In genomic region chr2:38598991-38599295, GRCh38 we compare ENCODE assay signal across 10 cellular contexts. TPM values are rescaled to one million over a fixed set of nuclear protein-coding genes. Genes with fewer than 3 reads are reported as not detected.
DNase-seq lines count a peak whose midpoint lies in the region; ATAC-seq, FAIRE-seq and TF ChIP-seq lines count a peak whose summit lies in the region.
"Had no signal": no experiment of that assay in that cellular context is flagged by ENCODE, and none has a peak within 500 bp of the region (broad histone marks: within the 10 kb centered on the region; RNA-seq: fewer than 3 reads in every experiment).

No MANE protein-coding gene starts in this region.

- POLR2A ChIA-PET in A549 (lab: Yijun Ruan, JAX), result interaction anchor here (2.8 kb wide), 1 partner anchor 152 kb away, joined by 17 read pairs; the partner anchor contains the start of gene SRSF7

- no peaks in the 10 kb centered on the region for H3K36me3 ChIP-seq in ES-I3 (ENCODE audit: insufficient read depth, low read length)
- no peaks in the 10 kb centered on the region for H3K36me3 ChIP-seq in left lung

- WGBS in A549 (ENCODE audit: missing lambda C conversion rate), result 15% methylated on average over 1 of the region's 1 CpG

- DNase-seq in A549 (ENCODE audit: low read depth in 1 of 2, low spot score in 1 of 2) (no peak), left lung (no peak), urothelium cell line (ENCODE audit: low spot score) (no peak)
- DNase-seq in activated T-helper 2 cell treated with anti-CD3 and anti-CD28 coated beads, Interferon-gamma antibody, Interleukin-2, Interleukin-4, amounts not matched to agents 10 μg/mL and 5 μg/mL and 100 μg/mL, durations not matched to agents 14 hours and 24 hours and 36 hours (ENCODE audit: low spot score), result no peak
- DNase-seq: activated naive CD4-positive, alpha-beta T cell; stimulated activated CD4-positive, alpha-beta T cell treated with anti-CD3 and anti-CD28 coated beads, Interleukin-2, amount 100 ng/mL, for 48 hours had no signal

- no peak for FAIRE-seq in A549 (lab: Jason Lieb, UNC)
- no peak for FAIRE-seq in urothelium cell line (lab: Jason Lieb, UNC)

- TF ChIP-seq POLR2A in A549 (IDR thresholded peaks at IDR 0.05; ENCODE audit: low read length) (no peak), GM18505 (IDR thresholded peaks at IDR 0.05; ENCODE audit: borderline replicate concordance, extremely low read depth, insufficient read depth, insufficient read length) (no peak)

- TF ChIP-seq RAD21 in A549 (conservative IDR thresholded peaks at IDR 0.05 in 1 of 2, IDR thresholded peaks at IDR 0.05 in 1 of 2), result no peak

- H3K9me3 Mint-ChIP-seq in activated T-helper 2 cell treated with anti-CD3 and anti-CD28 coated beads, Interferon-gamma antibody, Interleukin-2, Interleukin-4, amounts not matched to agents 10 μg/mL and 5 μg/mL and 100 μg/mL, durations not matched to agents 14 hours and 24 hours and 36 hours, result no peaks in the 10 kb centered on the region

- H3K4me1 Mint-ChIP-seq in activated T-helper 2 cell treated with anti-CD3 and anti-CD28 coated beads, Interferon-gamma antibody, Interleukin-2, Interleukin-4, amounts not matched to agents 10 μg/mL and 5 μg/mL and 100 μg/mL, durations not matched to agents 14 hours and 24 hours and 36 hours (ENCODE audit: low read depth), result peaks cover 59% of the 10 kb centered on the region

- TF ChIP-seq CTCF in A549 (IDR thresholded peaks at IDR 0.05) (no peak), left lung (IDR thresholded peaks at IDR 0.05) (no peak)

- CTCF ChIA-PET in A549 (lab: Yijun Ruan, JAX), result interaction anchor here (2.0 to 11.8 kb wide), 3 partner anchors 17 to 142 kb away, joined by 7 to 152 read pairs (median 138); no protein-coding TSS in a partner anchor

- H3K4me1 ChIP-seq in A549, result peaks cover 60% of the 10 kb centered on the region
- peaks cover 20% of the 10 kb centered on the region for H3K4me1 ChIP-seq in ES-I3 (ENCODE audit: insufficient read depth, low read length)
- peaks cover 30 to 79% of the 10 kb centered on the region in 2 donors for H3K4me1 ChIP-seq in left lung

- H3K4me2 ChIP-seq in A549, result peak overlapping the region; percentile 93

- peak overlapping the region; percentile 19 for H3K27ac Mint-ChIP-seq in activated T-helper 2 cell treated with anti-CD3 and anti-CD28 coated beads, Interferon-gamma antibody, Interleukin-2, Interleukin-4, amounts not matched to agents 10 μg/mL and 5 μg/mL and 100 μg/mL, durations not matched to agents 14 hours and 24 hours and 36 hours

- H3K4me3 ChIP-seq in A549, result no peak overlapping the region
- no peak overlapping the region for H3K4me3 ChIP-seq in left lung

- TF ChIP-seq EP300 in A549 (IDR thresholded peaks at IDR 0.05), result no peak

- H3K4me3 Mint-ChIP-seq in activated T-helper 2 cell treated with anti-CD3 and anti-CD28 coated beads, Interferon-gamma antibody, Interleukin-2, Interleukin-4, amounts not matched to agents 10 μg/mL and 5 μg/mL and 100 μg/mL, durations not matched to agents 14 hours and 24 hours and 36 hours (ENCODE audit: low read depth), result peak overlapping the region; percentile 90

- H3K9me3 ChIP-seq in A549 (no peaks in the 10 kb centered on the region), ES-I3 (ENCODE audit: control insufficient read depth, insufficient read depth, low read length) (no peaks in the 10 kb centered on the region), left lung (no peaks in the 10 kb centered on the region)

- intact Hi-C loops in activated T-helper 2 cell treated with anti-CD3 and anti-CD28 coated beads, Interferon-gamma antibody, Interleukin-2, Interleukin-4, amounts not matched to agents 10 μg/mL and 5 μg/mL and 100 μg/mL, durations not matched to agents 14 hours and 24 hours and 36 hours (cut with micrococcal nuclease), result no loop called here
- intact Hi-C loops in left lung (cut with DNase I), result no loop called here

- H3K27ac ChIP-seq in A549, result no peak overlapping the region
- peak overlapping the region; percentile 0 to 20 for H3K27ac ChIP-seq in left lung

- ATAC-seq in A549, result no peak
- ATAC-seq in left lung, result no peak
- ATAC-seq in GM18505 (IDR thresholded peaks at IDR 0.05; ENCODE audit: unreplicated experiment), result no peak
- no peak for ATAC-seq in HG03280 (IDR thresholded peaks at IDR 0.05; ENCODE audit: unreplicated experiment)
- no peak for ATAC-seq in HG02588 (IDR thresholded peaks at IDR 0.05; ENCODE audit: unreplicated experiment)

- no peaks in the 10 kb centered on the region for H3K27me3 Mint-ChIP-seq in activated T-helper 2 cell treated with anti-CD3 and anti-CD28 coated beads, Interferon-gamma antibody, Interleukin-2, Interleukin-4, amounts not matched to agents 10 μg/mL and 5 μg/mL and 100 μg/mL, durations not matched to agents 14 hours and 24 hours and 36 hours (ENCODE audit: low read depth)

- 0 out of 2 replicates have a peak overlapping the region, but pooled peaks have one; percentile 11 for H3K9ac ChIP-seq in ES-I3 (ENCODE audit: low read depth, low read length)

- peaks cover 38% of the 10 kb centered on the region for H3K36me3 Mint-ChIP-seq in activated T-helper 2 cell treated with anti-CD3 and anti-CD28 coated beads, Interferon-gamma antibody, Interleukin-2, Interleukin-4, amounts not matched to agents 10 μg/mL and 5 μg/mL and 100 μg/mL, durations not matched to agents 14 hours and 24 hours and 36 hours (ENCODE audit: low read depth)

- no peaks in the 10 kb centered on the region for H3K27me3 ChIP-seq in left lung

TF ChIP-seq in A549, 52 proteins besides CTCF, POLR2A, EP300 and RAD21:
- no peak for TF ChIP-seq ESRRA (IDR thresholded peaks at IDR 0.05; ENCODE audit: borderline replicate concordance, low read length)
- TF ChIP-seq RNF2 (IDR thresholded peaks at IDR 0.05; ENCODE audit: borderline replicate concordance, low read depth), result no peak

RNA-seq across cellular contexts. Expression of gene HNRNPLL, which starts 3.8 kb away (rescaled TPM):
- polyA plus RNA-seq in A549 (2011; rRNA removed), result 67.5 and 73.8 TPM in 2 replicates
- polyA plus RNA-seq in A549 (2012; cell fraction: cytosol; rRNA removed), result 17.6 and 19.7 TPM in 2 replicates
- 12.3 and 14.5 TPM in 2 replicates for polyA plus RNA-seq in A549 (2012; cell fraction: nucleus; rRNA removed)
- 36.5 to 39.3 TPM (median 39.0 TPM) in 3 replicates for polyA plus RNA-seq in A549 (2017; fragmentation: RNase III; extraction: RNeasy Plus Mini Kit Qiagen cat#74134 plus additional on column Dnase treatment)
- polyA minus RNA-seq in A549 (2011; rRNA and poly(A)+ RNA removed), result 21.4 and 24.9 TPM in 2 replicates
- total RNA-seq in activated T-helper 2 cell treated with anti-CD3 and anti-CD28 coated beads, Interferon-gamma antibody, Interleukin-2, Interleukin-4, amounts not matched to agents 10 μg/mL and 5 μg/mL and 100 μg/mL, durations not matched to agents 14 hours and 24 hours and 36 hours, result 65.7 and 67.7 TPM in 2 replicates
- 10 to 100 TPM; 44.2 to 51.6 TPM for total RNA-seq in left lung

Comparison
In these comparisons a context has a peak if more than half of its experiments do, and no peak if none do; other contexts are left out.
1. H3K27ac ChIP-seq: peak in left lung (2 of 2); none in A549 (0 of 2).